ENCODE assay signal across 28 cellular contexts in the genomic region with DNA sequence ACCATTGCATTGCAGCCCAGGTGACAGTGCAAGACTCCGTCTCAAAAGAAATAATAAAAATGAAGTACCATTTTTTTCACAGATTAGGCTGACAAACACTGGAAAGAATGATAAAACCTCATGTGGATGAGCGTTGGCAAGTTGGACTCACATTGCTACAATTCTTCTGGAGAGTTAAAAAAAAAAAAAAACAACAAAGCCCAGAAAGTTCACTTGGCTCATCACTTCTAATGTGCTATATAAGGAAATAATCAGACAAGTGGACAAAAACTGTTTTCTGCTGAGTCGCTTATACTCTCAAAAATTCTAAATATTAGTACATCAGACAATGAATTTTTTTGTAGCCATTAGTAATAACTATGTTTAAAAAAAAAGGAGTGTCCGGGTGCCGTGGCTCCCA. TPM values are rescaled to one million over a fixed set of nuclear protein-coding genes. Genes with fewer than 3 reads are reported as not detected.
DNase-seq lines count a peak whose midpoint lies in the region; ATAC-seq, FAIRE-seq and TF ChIP-seq lines count a peak whose summit lies in the region.
"Had no signal": no experiment of that assay in that cellular context is flagged by ENCODE, and none has a peak within 500 bp of the region (broad histone marks: within the 10 kb centered on the region; RNA-seq: fewer than 3 reads in every experiment).

No MANE protein-coding gene starts in this region.

- H3K4me1 ChIP-seq in HepG2 (ENCODE audit: insufficient read depth, low read length) (peaks cover 30% of the 10 kb centered on the region), right lobe of liver (peaks cover 0 to 22% (median 5%) of the 10 kb centered on the region in 4 donors), left ventricle myocardium inferior (peaks cover 54% of the 10 kb centered on the region)

- WGBS in HepG2 (ENCODE audit: low lambda C conversion rate) = 97% methylated on average over 5 of the region's 5 CpGs
- 94% methylated on average over 4 of the region's 5 CpGs for WGBS in right lobe of liver (ENCODE audit: insufficient coverage, low coverage, low lambda C conversion rate, missing lambda C conversion rate)

- H4K20me1 ChIP-seq in HepG2 (ENCODE audit: insufficient read depth, low read length) = peaks cover 51% of the 10 kb centered on the region

- H3K27me3 ChIP-seq in HepG2 (ENCODE audit: control insufficient read depth in 1 of 2, insufficient read depth in 2 of 2, low read length in 2 of 2) (no peaks in the 10 kb centered on the region), right lobe of liver (no peaks in the 10 kb centered on the region), left ventricle myocardium inferior (ENCODE audit: low read depth) (no peaks in the 10 kb centered on the region)
- no peaks in the 10 kb centered on the region for H3K27me3 ChIP-seq in CD4-positive, alpha-beta T cell (ENCODE audit: control insufficient read depth, insufficient read depth, low read length)
- H3K27me3 ChIP-seq: upper lobe of left lung had no signal

- H3K27ac ChIP-seq in HepG2 (ENCODE audit: extremely low read length, insufficient read depth, low read length) (no peak overlapping the region), right lobe of liver (no peak overlapping the region), left ventricle myocardium inferior (replicated peaks) (no peak overlapping the region)
- H3K27ac ChIP-seq in CD4-positive, alpha-beta T cell (ENCODE audit: low read depth, low read length) = no peak overlapping the region
- H3K27ac ChIP-seq: C4-2B, prostate gland, RWPE1, upper lobe of left lung, WERI-Rb-1 had no signal

- no peak for FAIRE-seq in HepG2 (lab: Jason Lieb, UNC)
- FAIRE-seq: GM18507 had no signal

- TF ChIP-seq RAD21 in HepG2 (CRISPR knock-in tag; IDR thresholded peaks at IDR 0.05) = no peak

- no peak overlapping the region for H3K27ac Mint-ChIP-seq in CD4-positive, alpha-beta T cell
- no peak overlapping the region for H3K27ac Mint-ChIP-seq in T-cell
- H3K27ac Mint-ChIP-seq: activated CD4-positive, alpha-beta T cell treated with anti-CD3 and anti-CD28 coated beads, Interleukin-2, amount 10 ng/mL, durations not matched to agents 24 days and 14 days; activated naive CD4-positive, alpha-beta T cell treated with anti-CD3 and anti-CD28 coated beads, Interleukin-2, amount 10 ng/mL, durations not matched to agents 7 days and 5 days; activated T-cell treated with anti-CD3 and anti-CD28 coated beads, Interleukin-2, amount 50 U/mL, for 72 hours; GM23338 had no signal

- H3K4me1 Mint-ChIP-seq in CD4-positive, alpha-beta T cell (ENCODE audit: low read depth) = no peaks in the 10 kb centered on the region
- H3K4me1 Mint-ChIP-seq in T-cell = peaks cover 0 to 6% (median 0%) of the 10 kb centered on the region in 3 donors
- H3K4me1 Mint-ChIP-seq: activated naive CD4-positive, alpha-beta T cell treated with anti-CD3 and anti-CD28 coated beads, Interleukin-2, amount 10 ng/mL, durations not matched to agents 7 days and 5 days had no signal

- no TSS peak for BruUV-seq in HepG2 (replicated peaks; lab: Mats Ljungman, UMichigan)

- intact Hi-C loops in HepG2 (cut with micrococcal nuclease; ENCODE audit: unreplicated experiment) = loop anchor here (5.0 kb wide), 1 partner anchor 33 kb away; no protein-coding TSS in a partner anchor
- intact Hi-C loops in right lobe of liver (cut with DNase I) = no loop called here
- intact Hi-C loops in CD4-positive, alpha-beta T cell (cut with DNase I, micrococcal nuclease) = no loop called here
- intact Hi-C loops in left ventricle myocardium inferior (cut with micrococcal nuclease) = no loop called here

- no peaks in the 10 kb centered on the region for H3K36me3 Mint-ChIP-seq in CD4-positive, alpha-beta T cell (ENCODE audit: low read depth)
- peaks cover 19% of the 10 kb centered on the region for H3K36me3 Mint-ChIP-seq in T-cell
- H3K36me3 Mint-ChIP-seq: activated naive CD4-positive, alpha-beta T cell treated with anti-CD3 and anti-CD28 coated beads, Interleukin-2, amount 10 ng/mL, durations not matched to agents 7 days and 5 days had no signal

- no peak overlapping the region for H2AFZ ChIP-seq in HepG2 (ENCODE audit: low read length)
- H2AFZ ChIP-seq: GM23338 had no signal

- no peaks in the 10 kb centered on the region for H3K9me3 ChIP-seq in HepG2 (ENCODE audit: low read length)
- H3K9me3 ChIP-seq in right lobe of liver = no peaks in the 10 kb centered on the region
- H3K9me3 ChIP-seq in CD4-positive, alpha-beta T cell (ENCODE audit: control insufficient read depth, low read length) = no peaks in the 10 kb centered on the region
- no peaks in the 10 kb centered on the region for H3K9me3 ChIP-seq in left ventricle myocardium inferior (replicated peaks)
- H3K9me3 ChIP-seq: prostate gland, upper lobe of left lung had no signal

- TF ChIP-seq EP300 in HepG2 (IDR thresholded peaks at IDR 0.05; ENCODE audit: low read depth in 2 of 2, low read length in 2 of 2) (no peak), HepG2 (CRISPR knock-in tag; IDR thresholded peaks at IDR 0.05; ENCODE audit: borderline replicate concordance) (no peak)

- POLR2A ChIA-PET in HepG2 (lab: Yijun Ruan, JAX) = interaction anchor here (2.9 kb wide), 1 partner anchor 37 kb away, joined by 12 read pairs; no protein-coding TSS in a partner anchor
- POLR2A ChIA-PET in CD4-positive, alpha-beta T cell (lab: Charles Lee) = no interaction called here
- POLR2A ChIA-PET in T-cell (lab: Charles Lee) = no interaction called here

- DNase-seq in HepG2 (ENCODE audit: low spot score) = no peak
- DNase-seq in right lobe of liver = no peak
- peak; percentile 55 for DNase-seq in astrocyte of the spinal cord (ENCODE audit: low read depth, low spot score)
- peak; percentile 79 for DNase-seq in fibroblast of the aortic adventitia (ENCODE audit: low read depth)
- no peak for DNase-seq in CD4-positive, alpha-beta T cell
- DNase-seq in Ammon's horn (ENCODE audit: low spot score) = no peak
- no peak for DNase-seq in T-cell
- no peak for DNase-seq in left ventricle myocardium inferior
- DNase-seq: 8988T; activated CD4-positive, alpha-beta T cell treated with anti-CD3 and anti-CD28 coated beads, Interleukin-2, amount 10 ng/mL, durations not matched to agents 24 days and 14 days; activated naive CD4-positive, alpha-beta T cell treated with anti-CD3 and anti-CD28 coated beads, Interleukin-2, amount 10 ng/mL, durations not matched to agents 7 days and 5 days; activated T-cell treated with anti-CD3 and anti-CD28 coated beads, Interleukin-2, amount 50 U/mL, for 72 hours; anterior cingulate cortex; glutamatergic neuron; KG1; MM.1S; NCI-H1417; NCI-H2081; NCI-H774; upper lobe of left lung; WERI-Rb-1 had no signal

- no peak overlapping the region for H3K4me2 ChIP-seq in HepG2 (ENCODE audit: low read depth, low read length)
- H3K4me2 ChIP-seq: GM23338 had no signal

- H3K27me3 Mint-ChIP-seq in CD4-positive, alpha-beta T cell = no peaks in the 10 kb centered on the region
- no peaks in the 10 kb centered on the region for H3K27me3 Mint-ChIP-seq in T-cell
- H3K27me3 Mint-ChIP-seq: activated CD4-positive, alpha-beta T cell treated with anti-CD3 and anti-CD28 coated beads, Interleukin-2, amount 10 ng/mL, durations not matched to agents 24 days and 14 days; activated naive CD4-positive, alpha-beta T cell treated with anti-CD3 and anti-CD28 coated beads, Interleukin-2, amount 10 ng/mL, durations not matched to agents 7 days and 5 days had no signal

- H3K4me3 Mint-ChIP-seq in CD4-positive, alpha-beta T cell = no peak overlapping the region
- no peak overlapping the region for H3K4me3 Mint-ChIP-seq in T-cell
- H3K4me3 Mint-ChIP-seq: activated CD4-positive, alpha-beta T cell treated with anti-CD3 and anti-CD28 coated beads, Interleukin-2, amount 10 ng/mL, durations not matched to agents 24 days and 14 days; activated naive CD4-positive, alpha-beta T cell treated with anti-CD3 and anti-CD28 coated beads, Interleukin-2, amount 10 ng/mL, durations not matched to agents 7 days and 5 days; activated T-cell treated with anti-CD3 and anti-CD28 coated beads, Interleukin-2, amount 50 U/mL, for 72 hours; GM23338 had no signal

- no peaks in the 10 kb centered on the region for H3K9me3 Mint-ChIP-seq in CD4-positive, alpha-beta T cell
- no peaks in the 10 kb centered on the region for H3K9me3 Mint-ChIP-seq in T-cell
- H3K9me3 Mint-ChIP-seq: activated CD4-positive, alpha-beta T cell treated with anti-CD3 and anti-CD28 coated beads, Interleukin-2, amount 10 ng/mL, durations not matched to agents 24 days and 14 days; activated naive CD4-positive, alpha-beta T cell treated with anti-CD3 and anti-CD28 coated beads, Interleukin-2, amount 10 ng/mL, durations not matched to agents 7 days and 5 days; activated T-cell treated with anti-CD3 and anti-CD28 coated beads, Interleukin-2, amount 50 U/mL, for 72 hours; GM23338 had no signal

- no peak for TF ChIP-seq CTCF in HepG2 (CRISPR knock-in tag; IDR thresholded peaks at IDR 0.05)
- TF ChIP-seq CTCF in right lobe of liver (IDR thresholded peaks at IDR 0.05) = no peak
- TF ChIP-seq CTCF in astrocyte of the spinal cord (IDR thresholded peaks at IDR 0.05; ENCODE audit: low read depth, low read length) = no peak
- TF ChIP-seq CTCF in fibroblast of the aortic adventitia (IDR thresholded peaks at IDR 0.05; ENCODE audit: insufficient read depth, low read length) = no peak
- TF ChIP-seq CTCF in CD4-positive, alpha-beta T cell (IDR thresholded peaks at IDR 0.05) = no peak
- TF ChIP-seq CTCF in left ventricle myocardium inferior (IDR thresholded peaks at IDR 0.05; ENCODE audit: borderline replicate concordance) = no peak

- H3K79me2 ChIP-seq in HepG2 (ENCODE audit: insufficient read depth, low read length) = peaks cover 93% of the 10 kb centered on the region

- CTCF ChIA-PET in HepG2 (lab: Yijun Ruan, JAX; ENCODE audit: low intra/inter-chr PET ratio, low total read pairs) (no interaction called here), T-cell (lab: Charles Lee) (interaction anchor here in 1 of 2 donors (0.6 kb wide), 1 partner anchor 776 kb away, joined by 3 read pairs; no protein-coding TSS in a partner anchor)
- CTCF ChIA-PET in CD4-positive, alpha-beta T cell (lab: Charles Lee) = no interaction called here

- H3K36me3 ChIP-seq in HepG2 (replicated peaks in 1 of 2; ENCODE audit: control insufficient read depth in 1 of 2, insufficient read depth in 2 of 2, low read length in 2 of 2) = peaks cover 1 to 3% of the 10 kb centered on the region in 2 experiments; a peak in 3 of 5 replicates
- no peaks in the 10 kb centered on the region for H3K36me3 ChIP-seq in right lobe of liver
- H3K36me3 ChIP-seq in left ventricle myocardium inferior = no peaks in the 10 kb centered on the region
- H3K36me3 ChIP-seq: prostate gland, upper lobe of left lung, WERI-Rb-1 had no signal

- no peak for ATAC-seq in HepG2
- ATAC-seq in right lobe of liver = no peak
- ATAC-seq in CD4-positive, alpha-beta T cell (ENCODE audit: poor library complexity) = no peak
- ATAC-seq in T-cell (replicated peaks in 1 of 4) = no peak
- ATAC-seq: activated T-cell treated with anti-CD3 and anti-CD28 coated beads, Interleukin-2, amount 50 U/mL, for 72 hours; esophagus mucosa; GM23338 had no signal

- H3K9ac ChIP-seq in HepG2 (ENCODE audit: insufficient read depth, low read depth, low read length) = no peak overlapping the region

- in situ Hi-C loops in HepG2 (cut with HindIII; ENCODE audit: extremely low pct_ligation_motif_present, low pct_unique_long_range_greater_than_20kb) = no loop called here
- in situ Hi-C loops in astrocyte of the spinal cord (cut with HindIII; ENCODE audit: low sequenced_read_pairs) = no loop called here

- no peak for TF ChIP-seq POLR2A in HepG2 (IDR thresholded peaks at IDR 0.05; ENCODE audit: insufficient read depth in 1 of 2, low read depth in 2 of 2, low read length in 2 of 2)
- TF ChIP-seq POLR2A in right lobe of liver (IDR thresholded peaks at IDR 0.05) = no peak

- H3K4me3 ChIP-seq in HepG2 (replicated peaks in 1 of 3; ENCODE audit: insufficient read depth in 1 of 3, low read depth in 2 of 3, low read length in 3 of 3) (no peak overlapping the region), right lobe of liver (no peak overlapping the region), astrocyte of the spinal cord (ENCODE audit: low read depth, low read length) (no peak overlapping the region), fibroblast of the aortic adventitia (ENCODE audit: low read depth, low read length) (no peak overlapping the region), left ventricle myocardium inferior (no peak overlapping the region)
- H3K4me3 ChIP-seq: GM23338, prostate gland, upper lobe of left lung had no signal

RNA-seq across cellular contexts. Expression of gene PKP4, which starts 38.4 kb away (rescaled TPM):
- total RNA-seq in HepG2 (2016; rRNA removed; fragmentation: Illumina TruSeq; extraction: Trizol) = 80.9 and 84.8 TPM in 2 replicates
- 23.7 and 25.9 TPM in 2 replicates for total RNA-seq in HepG2 (2016; cell fraction: cytosol; rRNA removed; fragmentation: Illumina TruSeq; extraction: Trizol; ENCODE audit: low read depth)
- total RNA-seq in HepG2 (2016; cell fraction: insoluble cytoplasmic fraction; rRNA removed; fragmentation: Illumina TruSeq; extraction: Trizol) = 72.6 and 81.6 TPM in 2 replicates
- total RNA-seq in HepG2 (2016; cell fraction: membrane; rRNA removed; fragmentation: Illumina TruSeq; extraction: Trizol) = 83.8 and 88.8 TPM in 2 replicates
- total RNA-seq in HepG2 (2016; cell fraction: nucleus; rRNA removed; fragmentation: Illumina TruSeq; extraction: Trizol) = 99.5 and 101 TPM in 2 replicates
- polyA plus RNA-seq in HepG2 (2011; rRNA removed) = 82.0 and 90.5 TPM in 2 replicates
- polyA plus RNA-seq in HepG2 (2011; cell fraction: cytosol; rRNA removed) = 61.3 and 62.5 TPM in 2 replicates
- 153 and 172 TPM in 2 replicates for polyA plus RNA-seq in HepG2 (2011; cell fraction: nucleus; rRNA removed)
- 92.8 and 94.0 TPM in 2 replicates for polyA plus RNA-seq in HepG2 (2012)
- 10.4 and 11.2 TPM in 2 replicates for polyA plus RNA-seq in HepG2 (2016; cell fraction: cytosol; fragmentation: Illumina TruSeq; extraction: Trizol; ENCODE audit: low read depth)
- 73.3 and 79.7 TPM in 2 replicates for polyA plus RNA-seq in HepG2 (2016; cell fraction: insoluble cytoplasmic fraction; fragmentation: Illumina TruSeq; extraction: Trizol; ENCODE audit: low read depth)
- 43.3 and 47.6 TPM in 2 replicates for polyA plus RNA-seq in HepG2 (2016; cell fraction: membrane; fragmentation: Illumina TruSeq; extraction: Trizol; ENCODE audit: low read depth)
- 120 and 126 TPM in 2 replicates for polyA plus RNA-seq in HepG2 (2016; cell fraction: nucleus; fragmentation: Illumina TruSeq; extraction: Trizol; ENCODE audit: insufficient read depth, low read depth)
- 87.5 and 190 TPM in 2 replicates for polyA minus RNA-seq in HepG2 (2011; rRNA and poly(A)+ RNA removed; ENCODE audit: low replicate concordance)
- polyA minus RNA-seq in HepG2 (2011; cell fraction: cytosol; rRNA and poly(A)+ RNA removed) = 78.8 and 85.6 TPM in 2 replicates
- polyA minus RNA-seq in HepG2 (2011; cell fraction: nucleus; rRNA and poly(A)+ RNA removed) = 197 and 215 TPM in 2 replicates
- total RNA-seq in right lobe of liver = 10 to 100 TPM; 27.2 to 41.6 (median 33.2) TPM
- 33.3 and 38.0 TPM in 2 replicates for total RNA-seq in fibroblast of the aortic adventitia (ENCODE audit: low replicate concordance)
- 10 to 100 TPM; 10.8 to 14.6 TPM for total RNA-seq in CD4-positive, alpha-beta T cell
- total RNA-seq in T-cell = 10 to 100 TPM; 17.3 to 23.1 (median 20.3) TPM
- 47.6 TPM for total RNA-seq in left ventricle myocardium inferior

RNA-seq across cellular contexts. Expression of gene CCDC148, which starts 38.6 kb away (rescaled TPM):
- total RNA-seq in HepG2 (2016; rRNA removed; fragmentation: Illumina TruSeq; extraction: Trizol) (0.49 and 0.73 TPM in 2 replicates), right lobe of liver (under 1 TPM in 5 of 6 experiments, not detected in 1; 0.12 to 0.53 (median 0.20) TPM), fibroblast of the aortic adventitia (ENCODE audit: low replicate concordance) (0.72 and 9.1 TPM in 2 replicates), T-cell (not detected), left ventricle myocardium inferior (0.30 TPM)
- total RNA-seq in HepG2 (2016; cell fraction: cytosol; rRNA removed; fragmentation: Illumina TruSeq; extraction: Trizol; ENCODE audit: low read depth) = 1.1 TPM in 2 replicates
- total RNA-seq in HepG2 (2016; cell fraction: insoluble cytoplasmic fraction; rRNA removed; fragmentation: Illumina TruSeq; extraction: Trizol) = 0.54 and 0.69 TPM in 2 replicates
- 0.56 and 0.79 TPM in 2 replicates for total RNA-seq in HepG2 (2016; cell fraction: membrane; rRNA removed; fragmentation: Illumina TruSeq; extraction: Trizol)
- 1.3 and 2.4 TPM in 2 replicates for total RNA-seq in HepG2 (2016; cell fraction: nucleus; rRNA removed; fragmentation: Illumina TruSeq; extraction: Trizol)
- polyA plus RNA-seq in HepG2 (2011; rRNA removed) = 0.30 and 0.40 TPM in 2 replicates
- polyA plus RNA-seq in HepG2 (2011; cell fraction: cytosol; rRNA removed) = 0.08 TPM in 2 replicates
- polyA plus RNA-seq in HepG2 (2011; cell fraction: nucleus; rRNA removed) = 0.55 and 0.61 TPM in 2 replicates
- 0.36 and 1.2 TPM in 2 replicates for polyA plus RNA-seq in HepG2 (2012)
- 0.09 TPM in 1 of 2 replicates, not detected in the other for polyA plus RNA-seq in HepG2 (2016; cell fraction: cytosol; fragmentation: Illumina TruSeq; extraction: Trizol; ENCODE audit: low read depth)
- 0.37 and 0.54 TPM in 2 replicates for polyA plus RNA-seq in HepG2 (2016; cell fraction: insoluble cytoplasmic fraction; fragmentation: Illumina TruSeq; extraction: Trizol; ENCODE audit: low read depth)
- 0.23 and 0.35 TPM in 2 replicates for polyA plus RNA-seq in HepG2 (2016; cell fraction: membrane; fragmentation: Illumina TruSeq; extraction: Trizol; ENCODE audit: low read depth)
- polyA plus RNA-seq in HepG2 (2016; cell fraction: nucleus; fragmentation: Illumina TruSeq; extraction: Trizol; ENCODE audit: insufficient read depth, low read depth) = 0.66 and 1.2 TPM in 2 replicates
- polyA minus RNA-seq in HepG2 (2011; rRNA and poly(A)+ RNA removed; ENCODE audit: low replicate concordance) = 1.5 TPM in 1 of 2 replicates, not detected in the other
- polyA minus RNA-seq in HepG2 (2011; cell fraction: cytosol; rRNA and poly(A)+ RNA removed) = not detected in 2 replicates
- polyA minus RNA-seq in HepG2 (2011; cell fraction: nucleus; rRNA and poly(A)+ RNA removed) = 3.9 and 6.3 TPM in 2 replicates
- not detected for total RNA-seq in CD4-positive, alpha-beta T cell
- total RNA-seq: activated CD4-positive, alpha-beta T cell treated with anti-CD3 and anti-CD28 coated beads, Interleukin-2, amount 10 ng/mL, durations not matched to agents 24 days and 14 days; T-helper 2 cell treated with Interferon-gamma antibody and Interleukin-4, amounts not matched to agents 100 ng/mL and 5 ng/mL, for 36 hours had no signal

Comparison
In these comparisons a context has a peak if more than half of its experiments do, and no peak if none do; other contexts are left out.
1. DNase-seq: peak in astrocyte of the spinal cord (single experiment) and fibroblast of the aortic adventitia (single experiment); none in HepG2 (single experiment), right lobe of liver (0 of 3), CD4-positive, alpha-beta T cell (0 of 10), Ammon's horn (single experiment), T-cell (0 of 34) and left ventricle myocardium inferior (single experiment).